ENCODE assay signal across 13 cellular contexts in genomic region chr3:71360170-71360569, GRCh38.
DNase-seq lines count a peak whose midpoint lies in the region; ATAC-seq lines count a peak whose summit lies in the region.
"Had no signal": no experiment of that assay in that cellular context is flagged by ENCODE, and none has a peak within 500 bp of the region (broad histone marks: within the 10 kb centered on the region; RNA-seq: fewer than 3 reads in every experiment).

No MANE protein-coding gene starts in this region.

- H3K27me3 Mint-ChIP-seq in CD8-positive, alpha-beta memory T cell: no peaks in the 10 kb centered on the region
- no peaks in the 10 kb centered on the region for H3K27me3 Mint-ChIP-seq in activated naive CD4-positive, alpha-beta T cell treated with anti-CD3 and anti-CD28 coated beads, Interleukin-2, amount 10 ng/mL, durations not matched to agents 7 days and 5 days

- POLR2A ChIA-PET in CD8-positive, alpha-beta memory T cell (lab: Charles Lee): no interaction called here

- no peak for DNase-seq in CD8-positive, alpha-beta memory T cell
- no peak for DNase-seq in activated naive CD4-positive, alpha-beta T cell treated with anti-CD3 and anti-CD28 coated beads, Interleukin-2, amount 10 ng/mL, durations not matched to agents 7 days and 5 days
- no peak for DNase-seq in midbrain (lab: John Stamatoyannopoulos, UW)
- no peak for DNase-seq in left cardiac atrium
- DNase-seq in NCI-H146 treated with DMSO at 0.1 percent for 48 hours (lab: John Stamatoyannopoulos, UW; ENCODE audit: unreplicated experiment): no peak
- DNase-seq in hepatic stellate cell (ENCODE audit: low spot score): no peak
- DNase-seq: anterior cingulate cortex, COR-L47, GM23248, NCI-H1105 had no signal

- H3K27me3 ChIP-seq in CD8-positive, alpha-beta memory T cell (ENCODE audit: insufficient read depth, low read length, poor library complexity, severe bottlenecking): no peaks in the 10 kb centered on the region

- peaks cover 24 to 87% (median 69%) of the 10 kb centered on the region in 3 donors for H3K4me1 Mint-ChIP-seq in CD8-positive, alpha-beta memory T cell
- H3K4me1 Mint-ChIP-seq in activated naive CD4-positive, alpha-beta T cell treated with anti-CD3 and anti-CD28 coated beads, Interleukin-2, amount 10 ng/mL, durations not matched to agents 7 days and 5 days: peaks cover 55% of the 10 kb centered on the region

- no peaks in the 10 kb centered on the region for H3K9me3 Mint-ChIP-seq in CD8-positive, alpha-beta memory T cell
- no peaks in the 10 kb centered on the region for H3K9me3 Mint-ChIP-seq in activated naive CD4-positive, alpha-beta T cell treated with anti-CD3 and anti-CD28 coated beads, Interleukin-2, amount 10 ng/mL, durations not matched to agents 7 days and 5 days

- H3K36me3 Mint-ChIP-seq in CD8-positive, alpha-beta memory T cell: peaks cover 0 to 32% (median 17%) of the 10 kb centered on the region in 3 donors
- H3K36me3 Mint-ChIP-seq in activated naive CD4-positive, alpha-beta T cell treated with anti-CD3 and anti-CD28 coated beads, Interleukin-2, amount 10 ng/mL, durations not matched to agents 7 days and 5 days: peaks cover 15% of the 10 kb centered on the region

- no peak overlapping the region for H3K27ac ChIP-seq in CD8-positive, alpha-beta memory T cell (ENCODE audit: low read depth, low read length)
- H3K27ac ChIP-seq: GM23248, SK-N-MC had no signal

- H3K27ac Mint-ChIP-seq in CD8-positive, alpha-beta memory T cell: peak overlapping the region in 6 of 8 donors; percentile 32 to 79 (median 62)
- H3K27ac Mint-ChIP-seq in activated naive CD4-positive, alpha-beta T cell treated with anti-CD3 and anti-CD28 coated beads, Interleukin-2, amount 10 ng/mL, durations not matched to agents 7 days and 5 days: peak overlapping the region; percentile 83

- CTCF ChIA-PET in CD8-positive, alpha-beta memory T cell (lab: Charles Lee): no interaction called here
- CTCF ChIA-PET in activated naive CD4-positive, alpha-beta T cell treated with anti-CD3 and anti-CD28 coated beads, Interleukin-2, amount 10 ng/mL, durations not matched to agents 7 days and 5 days (lab: Charles Lee): interaction anchor here (0.6 to 1.5 kb wide), 5 partner anchors 9 to 135 kb away, joined by 3 to 5 read pairs (median 3); no protein-coding TSS in a partner anchor

- no peaks in the 10 kb centered on the region for H3K36me3 ChIP-seq in CD8-positive, alpha-beta memory T cell (ENCODE audit: insufficient read depth, low read length)

- peak overlapping the region; percentile 2 for H3K4me3 ChIP-seq in CD8-positive, alpha-beta memory T cell (ENCODE audit: low read length)
- H3K4me3 ChIP-seq: GM23248, SK-N-MC had no signal

- ATAC-seq in GM19438 (IDR thresholded peaks at IDR 0.05; ENCODE audit: low read depth, unreplicated experiment) (peak; percentile 56), HG03060 (IDR thresholded peaks at IDR 0.05; ENCODE audit: low read depth, unreplicated experiment) (peak; percentile 34), left cardiac atrium (no peak)

- H3K4me1 ChIP-seq in CD8-positive, alpha-beta memory T cell (ENCODE audit: insufficient read depth, low read length): peaks cover 62% of the 10 kb centered on the region

- no peaks in the 10 kb centered on the region for H3K9me3 ChIP-seq in CD8-positive, alpha-beta memory T cell (ENCODE audit: low read length)

- H3K4me3 Mint-ChIP-seq in CD8-positive, alpha-beta memory T cell: peak overlapping the region in 4 of 7 donors; percentile 51 to 66 (median 56)
- peak overlapping the region; percentile 48 for H3K4me3 Mint-ChIP-seq in activated naive CD4-positive, alpha-beta T cell treated with anti-CD3 and anti-CD28 coated beads, Interleukin-2, amount 10 ng/mL, durations not matched to agents 7 days and 5 days

- intact Hi-C loops in left cardiac atrium (cut with DNase I): no loop called here

Comparison
In these comparisons a context has a peak if more than half of its experiments do, and no peak if none do; other contexts are left out.
1. ATAC-seq: peak in GM19438 (single experiment) and HG03060 (single experiment); none in left cardiac atrium (0 of 2).